Comparison of ENCODE assay signal across 8 cellular contexts in genomic region chr9:75889977-75890540, GRCh38. TPM values are rescaled to one million over a fixed set of nuclear protein-coding genes. Genes with fewer than 3 reads are reported as not detected.
DNase-seq lines count a peak whose midpoint lies in the region; ATAC-seq and TF ChIP-seq lines count a peak whose summit lies in the region.

No MANE protein-coding gene starts in this region.

- H3K4me3 ChIP-seq in fibroblast of pulmonary artery (replicated peaks; ENCODE audit: low read depth, low read length): peak overlapping the region; percentile 72

- DNase-seq in DMS 273 (lab: John Stamatoyannopoulos, UW; ENCODE audit: unreplicated experiment) (peak; percentile 22), DMS 273 treated with DMSO at 0.1 percent for 48 hours (lab: John Stamatoyannopoulos, UW) (no peak), fibroblast of pulmonary artery (ENCODE audit: low read depth) (peak; percentile 79), DMS153 treated with DMSO at 0.1 percent for 48 hours (lab: John Stamatoyannopoulos, UW; ENCODE audit: unreplicated experiment) (no peak), UCSD-AML1 (lab: John Stamatoyannopoulos, UW; ENCODE audit: unreplicated experiment) (no peak)
- peak; percentile 17 for DNase-seq in activated CD4-positive, alpha-beta memory T cell treated with anti-CD3 and anti-CD28 coated beads for 36 hours
- no peak for DNase-seq in naive thymus-derived CD8-positive, alpha-beta T cell

- peaks cover 31% of the 10 kb centered on the region for H3K27me3 Mint-ChIP-seq in IgD-negative memory B cell
- peaks cover 15% of the 10 kb centered on the region for H3K27me3 Mint-ChIP-seq in activated CD4-positive, alpha-beta memory T cell treated with anti-CD3 and anti-CD28 coated beads for 36 hours
- peaks cover 0 to 23% (median 0%) of the 10 kb centered on the region in 5 donors for H3K27me3 Mint-ChIP-seq in naive thymus-derived CD8-positive, alpha-beta T cell

- CTCF ChIA-PET in activated CD4-positive, alpha-beta memory T cell treated with anti-CD3 and anti-CD28 coated beads for 36 hours (lab: Charles Lee): interaction anchor here (0.6 to 1.7 kb wide), 5 partner anchors 10 to 392 kb away, joined by 3 to 12 read pairs (median 3); no protein-coding TSS in a partner anchor

- peak overlapping the region; percentile 70 to 91 (median 76) for H3K4me3 Mint-ChIP-seq in IgD-negative memory B cell
- H3K4me3 Mint-ChIP-seq in activated CD4-positive, alpha-beta memory T cell treated with anti-CD3 and anti-CD28 coated beads for 36 hours: peak overlapping the region; percentile 91
- peak overlapping the region; percentile 93 to 98 (median 97) for H3K4me3 Mint-ChIP-seq in naive thymus-derived CD8-positive, alpha-beta T cell

- POLR2A ChIA-PET in activated CD4-positive, alpha-beta memory T cell treated with anti-CD3 and anti-CD28 coated beads for 36 hours (lab: Charles Lee): interaction anchor here (1.0 to 1.2 kb wide), 3 partner anchors 9 to 22 kb away, joined by 3 to 4 read pairs (median 3); no protein-coding TSS in a partner anchor
- POLR2A ChIA-PET in naive thymus-derived CD8-positive, alpha-beta T cell (lab: Charles Lee): interaction anchor here (0.5 to 2.6 kb wide), 14 partner anchors 10 to 504 kb away, joined by 3 to 17 read pairs (median 4); partner anchors contain the start of gene RFK

- intact Hi-C loops in activated CD4-positive, alpha-beta memory T cell treated with anti-CD3 and anti-CD28 coated beads for 36 hours (cut with micrococcal nuclease): loop anchor here (5.0 kb wide), 4 partner anchors 132 to 803 kb away; partner anchors contain the start of genes NMRK1, OSTF1 and RFK

- ATAC-seq in naive thymus-derived CD8-positive, alpha-beta T cell: peak; percentile 42 to 50

- peak overlapping the region in 1 of 3 donors; percentile 47 for H3K27ac Mint-ChIP-seq in IgD-negative memory B cell
- peak overlapping the region; percentile 61 for H3K27ac Mint-ChIP-seq in activated CD4-positive, alpha-beta memory T cell treated with anti-CD3 and anti-CD28 coated beads for 36 hours
- H3K27ac Mint-ChIP-seq in naive thymus-derived CD8-positive, alpha-beta T cell: peak overlapping the region; percentile 79 to 96 (median 92)

- H3K4me1 Mint-ChIP-seq in IgD-negative memory B cell: peaks cover 9 to 14% (median 10%) of the 10 kb centered on the region in 3 donors
- H3K4me1 Mint-ChIP-seq in activated CD4-positive, alpha-beta memory T cell treated with anti-CD3 and anti-CD28 coated beads for 36 hours (ENCODE audit: low read depth): peaks cover 28% of the 10 kb centered on the region
- H3K4me1 Mint-ChIP-seq in naive thymus-derived CD8-positive, alpha-beta T cell: peaks cover 31 to 62% (median 51%) of the 10 kb centered on the region in 4 donors

- H3K9me3 Mint-ChIP-seq in IgD-negative memory B cell: no peaks in the 10 kb centered on the region
- H3K9me3 Mint-ChIP-seq in activated CD4-positive, alpha-beta memory T cell treated with anti-CD3 and anti-CD28 coated beads for 36 hours: no peaks in the 10 kb centered on the region
- no peaks in the 10 kb centered on the region for H3K9me3 Mint-ChIP-seq in naive thymus-derived CD8-positive, alpha-beta T cell

- no peak for TF ChIP-seq CTCF in fibroblast of pulmonary artery (IDR thresholded peaks at IDR 0.05; ENCODE audit: low read length, missing control alignments)

- no peaks in the 10 kb centered on the region for H3K36me3 Mint-ChIP-seq in IgD-negative memory B cell
- H3K36me3 Mint-ChIP-seq in activated CD4-positive, alpha-beta memory T cell treated with anti-CD3 and anti-CD28 coated beads for 36 hours: no peaks in the 10 kb centered on the region
- no peaks in the 10 kb centered on the region for H3K36me3 Mint-ChIP-seq in naive thymus-derived CD8-positive, alpha-beta T cell

RNA-seq across cellular contexts. Expression of gene PCSK5, which starts 0.4 kb away (rescaled TPM):
- 0.18 TPM for polyA plus RNA-seq in IgD-negative memory B cell
- 1 to 10 TPM; 2.0 to 2.1 TPM for total RNA-seq in activated CD4-positive, alpha-beta memory T cell treated with anti-CD3 and anti-CD28 coated beads for 36 hours
- 10 to 100 TPM; 19.9 to 22.8 TPM for total RNA-seq in naive thymus-derived CD8-positive, alpha-beta T cell
- 10 to 100 TPM in 2 of 3 donors, 1 to 10 TPM in 1; 6.5 to 14.7 (median 13.1) TPM for polyA plus RNA-seq in naive thymus-derived CD8-positive, alpha-beta T cell

Comparison
In these comparisons a context has a peak if more than half of its experiments do, and no peak if none do; other contexts are left out.
1. DNase-seq: peak in DMS 273 (single experiment), activated CD4-positive, alpha-beta memory T cell treated with anti-CD3 and anti-CD28 coated beads for 36 hours (single experiment) and fibroblast of pulmonary artery (single experiment); none in DMS 273 treated with DMSO at 0.1 percent for 48 hours (single experiment), naive thymus-derived CD8-positive, alpha-beta T cell (0 of 10), DMS153 treated with DMSO at 0.1 percent for 48 hours (single experiment) and UCSD-AML1 (single experiment).
2. RNA of gene PCSK5, which starts 0.4 kb away (total RNA-seq): 19.9 to 22.8 TPM in naive thymus-derived CD8-positive, alpha-beta T cell; 2.0 to 2.1 TPM in activated CD4-positive, alpha-beta memory T cell treated with anti-CD3 and anti-CD28 coated beads for 36 hours; every median in the first group is over 4 times any median in the second.
3. Peak in every context shown above with its lines, with median percentiles within 50 percentile points of each other: H3K4me3 Mint-ChIP-seq.